In the genomic region with DNA sequence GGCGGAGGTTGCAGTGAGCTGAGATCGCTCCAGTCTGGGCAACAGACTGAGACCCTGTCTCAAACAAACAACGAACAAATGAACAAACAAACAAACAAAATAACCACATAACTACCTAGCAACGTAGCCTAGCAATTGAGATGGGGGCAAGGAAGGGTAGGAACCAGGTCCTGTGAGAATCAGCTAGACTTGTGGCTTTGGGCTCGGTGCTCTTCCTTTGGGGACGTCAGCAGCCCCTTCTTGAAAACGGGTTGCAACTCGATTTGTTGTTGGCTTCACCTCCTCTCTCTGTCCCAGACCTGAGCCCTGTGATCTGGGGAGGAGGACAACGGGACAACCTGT, we compare ENCODE assay signal across 14 cellular contexts.
DNase-seq lines count a peak whose midpoint lies in the region; ATAC-seq and TF ChIP-seq lines count a peak whose summit lies in the region.
"Had no signal": no experiment of that assay in that cellular context is flagged by ENCODE, and none has a peak within 500 bp of the region (broad histone marks: within the 10 kb centered on the region; RNA-seq: fewer than 3 reads in every experiment).

No MANE protein-coding gene starts in this region.

- H3K9me2 ChIP-seq in GM23248 (ENCODE audit: insufficient read depth), result no peaks in the 10 kb centered on the region

- peaks cover 46% of the 10 kb centered on the region for H3K79me2 ChIP-seq in GM23248 (ENCODE audit: insufficient read depth)

- 38 to 42% methylated on average over 9 of the region's 9 CpGs for WGBS in GM23248 (ENCODE audit: low coverage in 1 of 2, low lambda C conversion rate in 2 of 2, missing lambda C conversion rate in 2 of 2), 2 experiments

- peak overlapping the region; percentile 11 for H3K4me2 ChIP-seq in GM23248 (ENCODE audit: unreplicated experiment)

- no peaks in the 10 kb centered on the region for H4K20me1 ChIP-seq in GM23248 (ENCODE audit: insufficient read depth)

- H3K9me3 ChIP-seq in GM23248 (ENCODE audit: low read depth), result no peaks in the 10 kb centered on the region
- H3K9me3 ChIP-seq in lower lobe of right lung, result no peaks in the 10 kb centered on the region
- H3K9me3 ChIP-seq: mucosa of descending colon had no signal

- H3F3A ChIP-seq in GM23248 (ENCODE audit: insufficient read depth), result peaks cover 36% of the 10 kb centered on the region

- no peaks in the 10 kb centered on the region for H3K9me3 Mint-ChIP-seq in activated T-helper 2 cell treated with anti-CD3 and anti-CD28 coated beads, Interferon-gamma antibody, Interleukin-2, Interleukin-4, amounts not matched to agents 10 μg/mL and 5 μg/mL and 100 μg/mL, durations not matched to agents 14 hours and 24 hours and 36 hours
- no peaks in the 10 kb centered on the region for H3K9me3 Mint-ChIP-seq in stimulated activated effector memory CD8-positive, alpha-beta T cell treated with anti-CD3 and anti-CD28 coated beads, Interleukin-12 subunit alpha, Interleukin-12 subunit beta, amount 100 ng/mL, for 72 hours
- no peaks in the 10 kb centered on the region for H3K9me3 Mint-ChIP-seq in mesothelial cell of epicardium
- H3K9me3 Mint-ChIP-seq: T-cell had no signal

- no peak overlapping the region for H3K4me3 ChIP-seq in GM23248
- H3K4me3 ChIP-seq in lower lobe of right lung, result no peak overlapping the region
- H3K4me3 ChIP-seq: mucosa of descending colon had no signal

- intact Hi-C loops in activated T-helper 2 cell treated with anti-CD3 and anti-CD28 coated beads, Interferon-gamma antibody, Interleukin-2, Interleukin-4, amounts not matched to agents 10 μg/mL and 5 μg/mL and 100 μg/mL, durations not matched to agents 14 hours and 24 hours and 36 hours (cut with micrococcal nuclease), result no loop called here
- intact Hi-C loops in lower lobe of right lung (cut with DNase I), result no loop called here

- H3K4me3 Mint-ChIP-seq in activated T-helper 2 cell treated with anti-CD3 and anti-CD28 coated beads, Interferon-gamma antibody, Interleukin-2, Interleukin-4, amounts not matched to agents 10 μg/mL and 5 μg/mL and 100 μg/mL, durations not matched to agents 14 hours and 24 hours and 36 hours (ENCODE audit: low read depth), result no peak overlapping the region
- no peak overlapping the region for H3K4me3 Mint-ChIP-seq in stimulated activated effector memory CD8-positive, alpha-beta T cell treated with anti-CD3 and anti-CD28 coated beads, Interleukin-12 subunit alpha, Interleukin-12 subunit beta, amount 100 ng/mL, for 72 hours
- no peak overlapping the region for H3K4me3 Mint-ChIP-seq in mesothelial cell of epicardium
- H3K4me3 Mint-ChIP-seq: T-cell had no signal

- ATAC-seq in lower lobe of right lung, result no peak
- no peak for ATAC-seq in stimulated activated effector memory CD8-positive, alpha-beta T cell treated with anti-CD3 and anti-CD28 coated beads, Interleukin-12 subunit alpha, Interleukin-12 subunit beta, amount 100 ng/mL, for 72 hours
- ATAC-seq: T-cell had no signal

- no peak for TF ChIP-seq CTCF in lower lobe of right lung (IDR thresholded peaks at IDR 0.05)
- TF ChIP-seq CTCF in mesothelial cell of epicardium (IDR thresholded peaks at IDR 0.05; ENCODE audit: unreplicated experiment), result no peak

- DNase-seq in GM23248, result no peak
- DNase-seq in activated T-helper 2 cell treated with anti-CD3 and anti-CD28 coated beads, Interferon-gamma antibody, Interleukin-2, Interleukin-4, amounts not matched to agents 10 μg/mL and 5 μg/mL and 100 μg/mL, durations not matched to agents 14 hours and 24 hours and 36 hours (ENCODE audit: low spot score), result no peak
- no peak for DNase-seq in lower lobe of right lung
- DNase-seq in stimulated activated effector memory CD8-positive, alpha-beta T cell treated with anti-CD3 and anti-CD28 coated beads, Interleukin-12 subunit alpha, Interleukin-12 subunit beta, amount 100 ng/mL, for 72 hours (ENCODE audit: low spot score in 2 of 2), result no peak
- no peak for DNase-seq in mesothelial cell of epicardium (ENCODE audit: low spot score in 2 of 2, unreplicated experiment in 2 of 2)
- DNase-seq in NCI-H128 (lab: John Stamatoyannopoulos, UW; ENCODE audit: unreplicated experiment), result no peak
- DNase-seq in T1000 (lab: John Stamatoyannopoulos, UW), result no peak
- no peak for DNase-seq in caudate nucleus (lab: John Stamatoyannopoulos, UW)
- DNase-seq: activated CD4-positive, alpha-beta T cell treated with anti-CD3 and anti-CD28 coated beads, Interleukin-2, amount 50 U/mL, for 48 hours; activated naive CD4-positive, alpha-beta T cell treated with anti-CD3 and anti-CD28 coated beads, Interleukin-2, amount 50 U/mL, for 16 hours; NCI-H526 treated with DMSO at 0.1 percent for 48 hours; stimulated activated CD4-positive, alpha-beta T cell treated with anti-CD3 and anti-CD28 coated beads, Interleukin-2, amount 100 ng/mL, for 24 hours; T-cell had no signal

- H3K27me3 Mint-ChIP-seq in activated T-helper 2 cell treated with anti-CD3 and anti-CD28 coated beads, Interferon-gamma antibody, Interleukin-2, Interleukin-4, amounts not matched to agents 10 μg/mL and 5 μg/mL and 100 μg/mL, durations not matched to agents 14 hours and 24 hours and 36 hours (ENCODE audit: low read depth), result no peaks in the 10 kb centered on the region
- H3K27me3 Mint-ChIP-seq in mesothelial cell of epicardium (ENCODE audit: low read depth), result no peaks in the 10 kb centered on the region
- H3K27me3 Mint-ChIP-seq: T-cell had no signal

- peaks cover 2% of the 10 kb centered on the region; the same call in 1 of the 2 replicates for H3K36me3 ChIP-seq in GM23248 (ENCODE audit: low read depth)
- peaks cover 32% of the 10 kb centered on the region for H3K36me3 ChIP-seq in lower lobe of right lung

- peak overlapping the region; percentile 66 for H3K9ac ChIP-seq in GM23248

- peaks cover 85% of the 10 kb centered on the region for H3K36me3 Mint-ChIP-seq in activated T-helper 2 cell treated with anti-CD3 and anti-CD28 coated beads, Interferon-gamma antibody, Interleukin-2, Interleukin-4, amounts not matched to agents 10 μg/mL and 5 μg/mL and 100 μg/mL, durations not matched to agents 14 hours and 24 hours and 36 hours (ENCODE audit: low read depth)
- H3K36me3 Mint-ChIP-seq in stimulated activated effector memory CD8-positive, alpha-beta T cell treated with anti-CD3 and anti-CD28 coated beads, Interleukin-12 subunit alpha, Interleukin-12 subunit beta, amount 100 ng/mL, for 72 hours, result peaks cover 94% of the 10 kb centered on the region
- peaks cover 34% of the 10 kb centered on the region for H3K36me3 Mint-ChIP-seq in mesothelial cell of epicardium

- H3K27ac ChIP-seq in GM23248 (peak overlapping the region; percentile 86), lower lobe of right lung (peak overlapping the region; percentile 15), caudate nucleus (ENCODE audit: low read depth, low read length) (no peak overlapping the region)

- H3K4me1 ChIP-seq in GM23248 (ENCODE audit: insufficient read depth) (peaks cover 45% of the 10 kb centered on the region), lower lobe of right lung (peaks cover 32% of the 10 kb centered on the region)

- in situ Hi-C loops in GM23248 (cut with MboI), result no loop called here

- peaks cover 32% of the 10 kb centered on the region for H3K4me1 Mint-ChIP-seq in activated T-helper 2 cell treated with anti-CD3 and anti-CD28 coated beads, Interferon-gamma antibody, Interleukin-2, Interleukin-4, amounts not matched to agents 10 μg/mL and 5 μg/mL and 100 μg/mL, durations not matched to agents 14 hours and 24 hours and 36 hours (ENCODE audit: low read depth)
- peaks cover 49% of the 10 kb centered on the region for H3K4me1 Mint-ChIP-seq in stimulated activated effector memory CD8-positive, alpha-beta T cell treated with anti-CD3 and anti-CD28 coated beads, Interleukin-12 subunit alpha, Interleukin-12 subunit beta, amount 100 ng/mL, for 72 hours
- H3K4me1 Mint-ChIP-seq in mesothelial cell of epicardium, result peaks cover 18% of the 10 kb centered on the region

- H3K27me3 ChIP-seq in GM23248 (replicated peaks; ENCODE audit: insufficient read depth) (no peaks in the 10 kb centered on the region), lower lobe of right lung (ENCODE audit: low read depth) (no peaks in the 10 kb centered on the region)

- peak overlapping the region; percentile 28 for H3K27ac Mint-ChIP-seq in activated T-helper 2 cell treated with anti-CD3 and anti-CD28 coated beads, Interferon-gamma antibody, Interleukin-2, Interleukin-4, amounts not matched to agents 10 μg/mL and 5 μg/mL and 100 μg/mL, durations not matched to agents 14 hours and 24 hours and 36 hours
- H3K27ac Mint-ChIP-seq in stimulated activated effector memory CD8-positive, alpha-beta T cell treated with anti-CD3 and anti-CD28 coated beads, Interleukin-12 subunit alpha, Interleukin-12 subunit beta, amount 100 ng/mL, for 72 hours, result peak overlapping the region; percentile 1
- no peak overlapping the region for H3K27ac Mint-ChIP-seq in mesothelial cell of epicardium
- H3K27ac Mint-ChIP-seq: T-cell had no signal

- H2AFZ ChIP-seq in GM23248, result no peak overlapping the region
